In the genomic region with DNA sequence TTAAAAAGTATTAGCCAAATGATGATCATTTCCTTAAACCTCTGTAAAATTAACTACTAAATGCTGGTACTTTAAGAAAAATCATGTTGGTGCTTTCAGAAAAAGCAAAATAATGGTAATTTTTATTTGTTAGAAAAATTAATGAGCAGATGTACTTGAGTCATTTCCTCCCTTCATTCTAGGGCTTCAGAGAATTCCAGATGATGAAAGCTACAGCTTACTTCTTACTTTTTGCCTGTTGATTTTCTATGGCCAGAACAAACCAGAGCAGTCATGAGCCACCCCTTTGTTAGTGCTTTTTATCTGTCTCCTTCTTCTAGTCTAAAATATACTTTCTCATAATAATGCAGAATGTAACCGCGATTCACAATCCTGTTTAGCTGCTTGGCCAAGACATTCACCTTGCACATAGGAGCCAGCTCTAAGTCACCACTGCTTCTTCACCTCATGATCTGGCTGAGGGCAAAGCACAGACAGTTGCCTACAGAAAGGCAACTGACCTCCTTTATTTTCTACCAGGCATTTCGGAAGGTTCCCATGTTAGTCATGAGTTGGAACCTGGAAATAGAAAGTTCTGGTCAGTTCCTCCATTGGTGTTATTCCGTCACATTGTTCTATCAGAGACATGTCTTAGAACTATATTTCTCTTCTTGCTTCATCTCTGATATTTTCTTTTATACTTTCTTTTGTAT, we compare ENCODE assay signal across 23 cellular contexts. TPM values are rescaled to one million over a fixed set of nuclear protein-coding genes. Genes with fewer than 3 reads are reported as not detected.
A peak's percentile ranks its signal among the peaks of the same experiment; 100 is the strongest.
DNase-seq lines count a peak whose midpoint lies in the region; ATAC-seq, FAIRE-seq and TF ChIP-seq lines count a peak whose summit lies in the region.
"Had no signal": no experiment of that assay in that cellular context is flagged by ENCODE, and none has a peak within 500 bp of the region (broad histone marks: within the 10 kb centered on the region; RNA-seq: fewer than 3 reads in every experiment).

No MANE protein-coding gene starts in this region.

- in situ Hi-C loops in G401 (cut with HindIII; ENCODE audit: low sequenced_read_pairs), result no loop called here

- peak; percentile 11 for DNase-seq in AG20443 (ENCODE audit: low spot score)
- DNase-seq in LHCN-M2 (ENCODE audit: low read depth), result peak; percentile 20
- DNase-seq in fibroblast of mammary gland (ENCODE audit: low read depth), result peak; percentile 39
- DNase-seq in renal cortical epithelial cell (ENCODE audit: low read depth), result peak; percentile 41
- DNase-seq in G401 (ENCODE audit: low spot score), result no peak
- no peak for DNase-seq in naive thymus-derived CD4-positive, alpha-beta T cell
- no peak for DNase-seq in DMS114 treated with DMSO at 0.1 percent for 48 hours (lab: John Stamatoyannopoulos, UW; ENCODE audit: unreplicated experiment)
- DNase-seq in D721Med (ENCODE audit: insufficient read length, low spot score), result no peak
- DNase-seq: DMS 273 treated with DMSO at 0.1 percent for 48 hours, KBM-7, NCI-H1092, NCI-H2081 treated with DMSO at 0.1 percent for 48 hours, NCI-H2227 treated with DMSO at 0.1 percent for 48 hours, NCI-H524, Peyer's patch, Right ventricle myocardium superior had no signal

- intact Hi-C loops in naive thymus-derived CD4-positive, alpha-beta T cell (cut with micrococcal nuclease), result no loop called here

- H3K4me1 ChIP-seq in naive thymus-derived CD4-positive, alpha-beta T cell (ENCODE audit: control insufficient read depth in 2 of 2, insufficient read depth in 2 of 2, low read length in 2 of 2), result no peaks in the 10 kb centered on the region
- H3K4me1 ChIP-seq: Peyer's patch had no signal

- H3K9me3 ChIP-seq in naive thymus-derived CD4-positive, alpha-beta T cell (ENCODE audit: control insufficient read depth in 2 of 3, low read length in 3 of 3), result no peaks in the 10 kb centered on the region
- H3K9me3 ChIP-seq: HAP-1, Peyer's patch had no signal

- peaks cover 0 to 4% (median 0%) of the 10 kb centered on the region in 5 donors for H3K27me3 Mint-ChIP-seq in naive thymus-derived CD4-positive, alpha-beta T cell

- TF ChIP-seq CTCF in fibroblast of mammary gland (conservative IDR thresholded peaks at IDR 0.05; ENCODE audit: control insufficient read depth, insufficient read depth, low read depth, low read length) (no peak), D721Med (IDR thresholded peaks at IDR 0.05; ENCODE audit: insufficient read depth, missing control alignments) (no peak)

- H3K27me3 ChIP-seq in naive thymus-derived CD4-positive, alpha-beta T cell (ENCODE audit: control insufficient read depth in 2 of 2, insufficient read depth in 2 of 2, low read length in 2 of 2), result no peaks in the 10 kb centered on the region
- H3K27me3 ChIP-seq: Peyer's patch had no signal

- peaks cover 0 to 3% (median 0%) of the 10 kb centered on the region in 11 donors for H3K9me3 Mint-ChIP-seq in naive thymus-derived CD4-positive, alpha-beta T cell

- H3K4me1 Mint-ChIP-seq in naive thymus-derived CD4-positive, alpha-beta T cell, result no peaks in the 10 kb centered on the region

- H3K27ac ChIP-seq in naive thymus-derived CD4-positive, alpha-beta T cell (ENCODE audit: low read depth, low read length), result no peak overlapping the region
- H3K27ac ChIP-seq: C4-2B, HL-60, Peyer's patch, SK-N-MC had no signal

- no peak overlapping the region for H3K4me3 ChIP-seq in fibroblast of mammary gland (ENCODE audit: control insufficient read depth, low read depth, low read length)
- no peak overlapping the region for H3K4me3 ChIP-seq in naive thymus-derived CD4-positive, alpha-beta T cell (ENCODE audit: low read length)
- H3K4me3 ChIP-seq: HAP-1, Peyer's patch, SK-N-MC had no signal

- no peak for FAIRE-seq in D721Med (lab: Jason Lieb, UNC)
- FAIRE-seq: A204.1 had no signal

- no peaks in the 10 kb centered on the region for H3K36me3 Mint-ChIP-seq in naive thymus-derived CD4-positive, alpha-beta T cell

- POLR2A ChIA-PET in naive thymus-derived CD4-positive, alpha-beta T cell (lab: Charles Lee), result no interaction called here

- CTCF ChIA-PET in naive thymus-derived CD4-positive, alpha-beta T cell (lab: Charles Lee), result no interaction called here

- H3K27ac Mint-ChIP-seq in naive thymus-derived CD4-positive, alpha-beta T cell, result no peak overlapping the region

- no peak overlapping the region for H3K4me3 Mint-ChIP-seq in naive thymus-derived CD4-positive, alpha-beta T cell

- no peaks in the 10 kb centered on the region for H3K36me3 ChIP-seq in naive thymus-derived CD4-positive, alpha-beta T cell (ENCODE audit: control insufficient read depth in 2 of 3, insufficient read depth in 3 of 3, low read length in 3 of 3)
- H3K36me3 ChIP-seq: HAP-1, Peyer's patch had no signal

- ATAC-seq in naive thymus-derived CD4-positive, alpha-beta T cell, result no peak

RNA-seq across cellular contexts. Expression of a gene that starts 43.5 kb away (rescaled TPM):
- total RNA-seq in LHCN-M2 (2014; rRNA removed) (0.13 and 0.29 TPM in 2 replicates), renal cortical epithelial cell (5.9 and 16.5 TPM in 2 replicates)
- polyA plus RNA-seq in LHCN-M2 (2012), result not detected
- total RNA-seq in G401 (2014; rRNA removed; shearing (Covaris generic)), result not detected in 2 replicates
- total RNA-seq in naive thymus-derived CD4-positive, alpha-beta T cell, result not detected
- polyA plus RNA-seq in naive thymus-derived CD4-positive, alpha-beta T cell, result not detected
- total RNA-seq: Daoy, M059J had no signal

Comparison
In these comparisons a context has a peak if more than half of its experiments do, and no peak if none do; other contexts are left out.
1. DNase-seq: peak in AG20443 (single experiment), LHCN-M2 (single experiment), fibroblast of mammary gland (single experiment) and renal cortical epithelial cell (single experiment); none in G401 (single experiment), naive thymus-derived CD4-positive, alpha-beta T cell (0 of 9), DMS114 treated with DMSO at 0.1 percent for 48 hours (single experiment) and D721Med (single experiment).